In the genomic region with DNA sequence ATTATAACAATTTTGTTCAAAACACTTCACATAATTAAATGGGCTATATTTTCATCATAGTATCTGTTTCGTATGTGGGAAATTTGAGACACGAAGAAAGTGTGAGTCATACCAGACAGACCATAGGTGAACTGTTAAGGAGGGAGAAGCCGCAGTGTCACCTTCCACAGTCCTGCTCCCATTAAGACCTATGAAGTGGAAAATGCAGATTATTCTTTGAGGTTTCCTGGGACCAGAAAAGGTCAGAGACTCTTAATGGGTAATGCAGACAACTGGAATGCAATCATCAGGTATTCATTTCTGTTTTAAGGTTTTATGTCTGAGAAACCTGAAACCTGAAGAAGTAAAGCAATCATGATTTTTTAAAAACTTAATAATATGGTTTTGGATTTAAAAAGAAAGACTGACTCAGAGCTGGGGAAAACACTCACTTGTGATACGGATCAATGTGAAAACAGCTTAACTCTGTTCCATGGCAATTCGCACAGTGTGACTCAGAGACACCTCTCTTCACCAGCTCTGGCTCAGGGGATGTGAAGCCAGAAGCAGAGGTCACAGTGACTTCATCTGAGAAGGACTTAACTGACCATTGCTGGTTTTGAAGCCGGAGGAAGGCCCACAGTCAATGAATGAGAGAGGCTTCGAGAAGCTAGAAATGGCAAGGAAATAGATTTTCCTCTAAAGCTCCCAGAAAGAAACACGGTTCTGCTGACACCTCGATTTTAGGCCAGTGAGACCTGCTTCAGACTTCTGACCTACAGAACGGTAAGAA, we compare ENCODE assay signal across 9 cellular contexts. TPM values are rescaled to one million over a fixed set of nuclear protein-coding genes. Genes with fewer than 3 reads are reported as not detected.
DNase-seq lines count a peak whose midpoint lies in the region; ATAC-seq, FAIRE-seq and TF ChIP-seq lines count a peak whose summit lies in the region.
"Had no signal": no experiment of that assay in that cellular context is flagged by ENCODE, and none has a peak within 500 bp of the region (broad histone marks: within the 10 kb centered on the region; RNA-seq: fewer than 3 reads in every experiment).

No MANE protein-coding gene starts in this region.

- H3K9me3 ChIP-seq in lower lobe of right lung = no peaks in the 10 kb centered on the region
- H3K9me3 ChIP-seq: thoracic aorta had no signal

- no peaks in the 10 kb centered on the region for H3K4me1 ChIP-seq in lower lobe of right lung

- no peaks in the 10 kb centered on the region for H3K27me3 ChIP-seq in lower lobe of right lung (ENCODE audit: low read depth)

- no peak overlapping the region for H3K4me3 ChIP-seq in lower lobe of right lung
- H3K4me3 ChIP-seq: thoracic aorta had no signal

- H3K36me3 ChIP-seq in lower lobe of right lung = no peaks in the 10 kb centered on the region
- H3K36me3 ChIP-seq: thoracic aorta had no signal

- ATAC-seq in GM18508 (IDR thresholded peaks at IDR 0.05; ENCODE audit: insufficient read depth, unreplicated experiment) (peak; percentile 48), lower lobe of right lung (no peak)

- H3K27ac ChIP-seq in lower lobe of right lung (no peak overlapping the region), caudate nucleus (ENCODE audit: low read depth, low read length) (no peak overlapping the region)
- H3K27ac ChIP-seq: thoracic aorta had no signal

- FAIRE-seq in RCC 7860 (lab: Jason Lieb, UNC) = peak; percentile 98

- intact Hi-C loops in lower lobe of right lung (cut with DNase I) = loop anchor here (10.0 kb wide), 1 partner anchor 263 kb away; no protein-coding TSS in a partner anchor

- DNase-seq in HCEC 1CT = peak; percentile 78
- peak; percentile 97 for DNase-seq in RCC 7860 (ENCODE audit: low spot score)
- DNase-seq in kidney tubule cell (ENCODE audit: low spot score) = peak; percentile 95
- no peak for DNase-seq in NCI-H82 treated with DMSO at 0.1 percent for 48 hours (lab: John Stamatoyannopoulos, UW; ENCODE audit: unreplicated experiment)
- DNase-seq in lower lobe of right lung = no peak
- no peak for DNase-seq in caudate nucleus (lab: John Stamatoyannopoulos, UW)
- no peak for DNase-seq in SIG-M5 (lab: John Stamatoyannopoulos, UW)

- TF ChIP-seq CTCF in lower lobe of right lung (IDR thresholded peaks at IDR 0.05) = no peak

RNA-seq across cellular contexts. Expression of gene GCNT1, which starts 17.2 kb away (rescaled TPM):
- total RNA-seq in lower lobe of right lung = 14.4 TPM

RNA-seq across cellular contexts. Expression of gene RFK, which starts 47.5 kb away (rescaled TPM):
- 18.4 TPM for total RNA-seq in lower lobe of right lung

Comparison
In these comparisons a context has a peak if more than half of its experiments do, and no peak if none do; other contexts are left out.
1. DNase-seq: peak in HCEC 1CT (single experiment), RCC 7860 (single experiment) and kidney tubule cell (single experiment); none in NCI-H82 treated with DMSO at 0.1 percent for 48 hours (single experiment), lower lobe of right lung (single experiment), caudate nucleus (0 of 61) and SIG-M5 (single experiment).